Comparison of ENCODE assay signal across 8 cellular contexts in the genomic region with DNA sequence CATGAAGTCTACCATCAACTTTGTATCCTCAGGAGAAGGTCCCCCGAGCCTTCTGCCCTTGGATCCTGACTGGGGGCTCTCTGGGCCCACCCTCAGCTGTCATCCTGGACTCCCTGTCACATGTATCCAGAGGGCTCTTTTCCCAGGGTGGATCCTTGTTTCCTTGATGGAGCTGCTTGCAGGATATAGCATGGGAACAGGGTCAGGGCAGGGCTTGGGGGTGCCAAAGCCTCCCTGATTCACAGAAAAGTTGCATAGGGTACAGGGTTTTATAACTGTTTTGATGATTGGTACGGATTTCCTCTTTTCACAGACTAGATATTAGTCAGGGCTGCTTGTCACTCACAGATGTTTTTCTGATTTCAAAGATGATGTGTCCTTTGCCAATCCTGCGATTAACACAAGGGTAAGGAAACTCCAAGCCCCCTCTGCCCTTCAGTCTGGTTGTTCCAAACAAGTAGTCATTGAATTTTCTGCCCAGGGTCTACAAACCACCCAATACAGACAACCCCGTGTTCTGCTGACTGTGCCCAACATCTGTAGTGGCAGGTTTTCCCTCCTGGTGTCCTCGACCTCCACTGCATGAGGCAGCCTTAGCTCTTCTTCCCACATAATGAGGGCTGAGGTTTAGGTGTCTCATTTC. TPM values are rescaled to one million over a fixed set of nuclear protein-coding genes. Genes with fewer than 3 reads are reported as not detected.
DNase-seq lines count a peak whose midpoint lies in the region; ATAC-seq and TF ChIP-seq lines count a peak whose summit lies in the region.

No MANE protein-coding gene starts in this region.

- CTCF ChIA-PET in T-cell (lab: Charles Lee): interaction anchor here in 1 of 2 donors (0.5 to 2.0 kb wide), 12 partner anchors 25 to 398 kb away, joined by 3 to 13 read pairs (median 4); no protein-coding TSS in a partner anchor
- CTCF ChIA-PET in activated naive CD4-positive, alpha-beta T cell treated with anti-CD3 and anti-CD28 coated beads, Interleukin-2, amount 10 ng/mL, durations not matched to agents 7 days and 5 days (lab: Charles Lee): interaction anchor here (1.7 to 4.4 kb wide), 3 partner anchors 26 to 324 kb away, joined by 4 to 49 read pairs (median 8); a partner anchor contains a TSS
- CTCF ChIA-PET in MCF 10A (lab: Yijun Ruan, JAX): interaction anchor here (0.9 kb wide), 1 partner anchor 978 kb away, joined by 3 read pairs; no protein-coding TSS in a partner anchor

- peak; percentile 3 for DNase-seq in GM06990 (ENCODE audit: extremely low read depth, insufficient read length)
- peak in 24 of 34 experiments; percentile 2 to 61 (median 22) for DNase-seq in T-cell
- peak; percentile 52 for DNase-seq in activated naive CD4-positive, alpha-beta T cell treated with anti-CD3 and anti-CD28 coated beads, Interleukin-2, amount 10 ng/mL, durations not matched to agents 7 days and 5 days
- DNase-seq in spleen: no peak
- DNase-seq in AG20443 (ENCODE audit: low spot score): no peak
- no peak for DNase-seq in MCF 10A (ENCODE audit: unreplicated experiment)
- no peak for DNase-seq in NCI-H2081 treated with DMSO at 0.1 percent for 48 hours (lab: John Stamatoyannopoulos, UW)

- TF ChIP-seq CTCF in GM06990 (IDR thresholded peaks at IDR 0.05; ENCODE audit: insufficient read depth, low read length, poor library complexity, severe bottlenecking) (no peak), spleen (IDR thresholded peaks at IDR 0.05 in 8 of 11, conservative IDR thresholded peaks at IDR 0.05 in 3 of 11) (no peak), MCF 10A (IDR thresholded peaks at IDR 0.05; ENCODE audit: unreplicated experiment) (no peak)

- peak overlapping the region; percentile 97 to 99 for H3K27ac Mint-ChIP-seq in T-cell
- peak overlapping the region; percentile 99 for H3K27ac Mint-ChIP-seq in activated naive CD4-positive, alpha-beta T cell treated with anti-CD3 and anti-CD28 coated beads, Interleukin-2, amount 10 ng/mL, durations not matched to agents 7 days and 5 days
- no peak overlapping the region for H3K27ac Mint-ChIP-seq in MCF 10A (ENCODE audit: low read depth, unreplicated experiment)

- H3K4me1 Mint-ChIP-seq in T-cell (peaks cover 87 to 91% (median 90%) of the 10 kb centered on the region in 3 donors), MCF 10A (ENCODE audit: insufficient read depth, unreplicated experiment) (no peaks in the 10 kb centered on the region)
- peaks cover 94% of the 10 kb centered on the region for H3K4me1 Mint-ChIP-seq in activated naive CD4-positive, alpha-beta T cell treated with anti-CD3 and anti-CD28 coated beads, Interleukin-2, amount 10 ng/mL, durations not matched to agents 7 days and 5 days

- peaks cover 0 to 5% (median 0%) of the 10 kb centered on the region in 3 donors for H3K9me3 Mint-ChIP-seq in T-cell
- peaks cover 4% of the 10 kb centered on the region for H3K9me3 Mint-ChIP-seq in activated naive CD4-positive, alpha-beta T cell treated with anti-CD3 and anti-CD28 coated beads, Interleukin-2, amount 10 ng/mL, durations not matched to agents 7 days and 5 days
- H3K9me3 Mint-ChIP-seq in MCF 10A (ENCODE audit: unreplicated experiment): no peaks in the 10 kb centered on the region

- WGBS in spleen, 5 donors: 31 to 41% (median 39%) methylated on average over 5 of the region's 5 CpGs

- no peak for TF ChIP-seq POLR2A in spleen (IDR thresholded peaks at IDR 0.05)

- H3K4me3 ChIP-seq in GM06990 (replicated peaks; ENCODE audit: low read depth, low read length) (no peak overlapping the region), spleen (no peak overlapping the region)

- H3K36me3 ChIP-seq in GM06990 (ENCODE audit: control insufficient read depth, insufficient read depth, low read length): no peaks in the 10 kb centered on the region
- H3K36me3 ChIP-seq in spleen: no peaks in the 10 kb centered on the region

- H3K27ac ChIP-seq in spleen: peak overlapping the region; percentile 58 to 90 (median 85)

- intact Hi-C loops in spleen (cut with DNase I; ENCODE audit: low total_unique reads): no loop called here
- intact Hi-C loops in MCF 10A (cut with micrococcal nuclease): no loop called here

- no TSS peak for BruUV-seq in MCF 10A (replicated peaks; lab: Mats Ljungman, UMichigan)

- H3K9me3 ChIP-seq in spleen: no peaks in the 10 kb centered on the region

- POLR2A ChIA-PET in T-cell (lab: Charles Lee) (interaction anchor here (0.9 to 2.1 kb wide), 7 partner anchors 24 to 307 kb away, joined by 3 to 11 read pairs (median 5); a partner anchor contains a TSS), MCF 10A (lab: Yijun Ruan, JAX) (interaction anchor here (0.6 kb wide), 1 partner anchor 76 kb away, joined by 6 read pairs; no protein-coding TSS in a partner anchor)

- ATAC-seq in T-cell (replicated peaks in 1 of 4) (peak; percentile 53 to 67 (median 64)), HG03025 (IDR thresholded peaks at IDR 0.05; ENCODE audit: low FRiP score, unreplicated experiment) (no peak)

- H3K27me3 Mint-ChIP-seq in T-cell (no peaks in the 10 kb centered on the region), MCF 10A (ENCODE audit: insufficient read depth, unreplicated experiment) (peaks cover 16% of the 10 kb centered on the region)
- no peaks in the 10 kb centered on the region for H3K27me3 Mint-ChIP-seq in activated naive CD4-positive, alpha-beta T cell treated with anti-CD3 and anti-CD28 coated beads, Interleukin-2, amount 10 ng/mL, durations not matched to agents 7 days and 5 days

- peaks cover 26 to 76% (median 51%) of the 10 kb centered on the region in 6 donors for H3K4me1 ChIP-seq in spleen

- H3K36me3 Mint-ChIP-seq in T-cell (peaks cover 4% of the 10 kb centered on the region), MCF 10A (ENCODE audit: insufficient read depth, unreplicated experiment) (no peaks in the 10 kb centered on the region)
- peaks cover 21% of the 10 kb centered on the region for H3K36me3 Mint-ChIP-seq in activated naive CD4-positive, alpha-beta T cell treated with anti-CD3 and anti-CD28 coated beads, Interleukin-2, amount 10 ng/mL, durations not matched to agents 7 days and 5 days

- peak overlapping the region; percentile 73 to 76 (median 74) for H3K4me3 Mint-ChIP-seq in T-cell
- peak overlapping the region; percentile 70 for H3K4me3 Mint-ChIP-seq in activated naive CD4-positive, alpha-beta T cell treated with anti-CD3 and anti-CD28 coated beads, Interleukin-2, amount 10 ng/mL, durations not matched to agents 7 days and 5 days
- no peak overlapping the region for H3K4me3 Mint-ChIP-seq in MCF 10A (ENCODE audit: unreplicated experiment)

- H3K27me3 ChIP-seq in GM06990 (replicated peaks; ENCODE audit: control insufficient read depth, insufficient read depth, low read length): no peaks in the 10 kb centered on the region
- H3K27me3 ChIP-seq in spleen (replicated peaks in 1 of 7): no peaks in the 10 kb centered on the region

RNA-seq across cellular contexts. Expression of a gene that starts 20.6 kb away (rescaled TPM):
- not detected for total RNA-seq in T-cell
- not detected for total RNA-seq in spleen
- polyA plus RNA-seq in spleen: under 1 TPM in 1 of 3 donors, not detected in 2; 0.04 TPM
- total RNA-seq in MCF 10A (2022): not detected in 2 replicates

RNA-seq across cellular contexts. Expression of a gene that starts 28.1 kb away (rescaled TPM):
- total RNA-seq in T-cell (100 to 1,000 TPM; 132 to 195 (median 164) TPM), spleen (100 to 1,000 TPM in 2 of 7 donors, 10 to 100 TPM in 5; 67.9 to 110 (median 77.6) TPM), MCF 10A (2022) (133 and 205 TPM in 2 replicates)
- polyA plus RNA-seq in spleen: 1 to 10 TPM; 3.2 to 7.4 (median 4.6) TPM

Comparison
In these comparisons a context has a peak if more than half of its experiments do, and no peak if none do; other contexts are left out.
1. DNase-seq: peak in GM06990 (single experiment), T-cell (24 of 34) and activated naive CD4-positive, alpha-beta T cell treated with anti-CD3 and anti-CD28 coated beads, Interleukin-2, amount 10 ng/mL, durations not matched to agents 7 days and 5 days (single experiment); none in spleen (single experiment), AG20443 (single experiment), MCF 10A (single experiment) and NCI-H2081 treated with DMSO at 0.1 percent for 48 hours (single experiment).